Comparison of ENCODE assay signal across 22 cellular contexts in the genomic region with DNA sequence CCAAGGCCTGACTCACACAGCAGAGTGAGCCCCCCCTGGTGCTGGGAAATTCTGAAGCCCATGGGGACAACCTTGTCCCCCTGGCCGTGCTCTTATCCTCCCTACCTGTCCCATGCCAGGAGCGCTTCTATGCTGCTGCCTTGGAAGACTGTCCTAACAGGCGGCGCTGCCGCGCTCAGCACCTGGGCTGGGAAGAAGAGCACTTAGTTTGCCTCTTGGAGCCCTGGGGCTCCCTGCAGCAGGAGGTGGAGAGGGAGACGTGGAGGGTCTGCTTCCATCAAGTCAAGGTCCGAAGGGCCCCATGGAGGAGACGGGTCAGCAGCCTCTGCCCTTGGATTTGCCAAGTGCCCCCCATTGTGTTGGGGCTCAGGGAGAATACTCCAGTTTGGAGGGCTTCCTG.
"Had no signal": no experiment of that assay in that cellular context is flagged by ENCODE, and none has a peak within 500 bp of the region (broad histone marks: within the 10 kb centered on the region; RNA-seq: fewer than 3 reads in every experiment).

No MANE protein-coding gene starts in this region.

- H3K9me3 ChIP-seq: gastrocnemius medialis, upper lobe of right lung had no signal

- H3K27ac Mint-ChIP-seq: activated B cell treated with CpG ODN at 0.5 μM for 24 hours; activated naive CD4-positive, alpha-beta T cell treated with anti-CD3 and anti-CD28 coated beads, Interleukin-2, amount 10 ng/mL, durations not matched to agents 7 days and 5 days; activated naive CD8-positive, alpha-beta T cell treated with anti-CD3 and anti-CD28 coated beads, Interleukin-2, amount 50 U/mL, for 24 hours; stimulated activated effector memory CD8-positive, alpha-beta T cell treated with anti-CD3 and anti-CD28 coated beads, Interleukin-12 subunit alpha, Interleukin-12 subunit beta, amount 100 ng/mL, for 72 hours; stimulated activated naive CD8-positive, alpha-beta T cell treated with anti-CD3 and anti-CD28 coated beads, Interleukin-15, Interleukin-2, amounts not matched to agents 100 ng/mL and 50 ng/mL, for 24 hours; T-cell; T-helper 2 cell treated with Interferon-gamma antibody and Interleukin-4, amounts not matched to agents 5 μg/mL and 100 μg/mL, for 36 hours had no signal

- H3K27ac ChIP-seq: hepatocyte, upper lobe of right lung had no signal

- H3K4me2 ChIP-seq: hepatocyte had no signal

- ATAC-seq: activated naive CD8-positive, alpha-beta T cell treated with anti-CD3 and anti-CD28 coated beads, Interleukin-2, amount 50 U/mL, for 24 hours; left colon; naive thymus-derived CD8-positive, alpha-beta T cell; stimulated activated effector memory CD8-positive, alpha-beta T cell treated with anti-CD3 and anti-CD28 coated beads, Interleukin-12 subunit alpha, Interleukin-12 subunit beta, amount 100 ng/mL, for 72 hours; T-cell; upper lobe of right lung had no signal

- H3K36me3 ChIP-seq: gastrocnemius medialis, upper lobe of right lung had no signal

- DNase-seq: activated B cell treated with CpG ODN at 0.5 μM for 24 hours; activated gamma-delta T cell; activated naive CD4-positive, alpha-beta T cell treated with anti-CD3 and anti-CD28 coated beads, Interleukin-2, amount 10 ng/mL, durations not matched to agents 7 days and 5 days; activated naive CD8-positive, alpha-beta T cell treated with anti-CD3 and anti-CD28 coated beads, Interleukin-2, amount 50 U/mL, for 24 hours; amygdala; effector memory CD4-positive, alpha-beta T cell; erythroblast; gastrocnemius medialis; left colon; midbrain; naive thymus-derived CD8-positive, alpha-beta T cell; posterior cingulate gyrus; right cardiac atrium; stimulated activated CD4-positive, alpha-beta T cell treated with anti-CD3 and anti-CD28 coated beads, Interleukin-12 subunit alpha, Interleukin-12 subunit beta, amount 100 ng/mL, for 4 hours; stimulated activated CD4-positive, alpha-beta T cell treated with anti-CD3 and anti-CD28 coated beads, Interleukin-4, amount 100 ng/mL, for 1 hour; T-cell; upper lobe of right lung had no signal

- H2AFZ ChIP-seq: hepatocyte had no signal

- H3K4me3 Mint-ChIP-seq: activated B cell treated with CpG ODN at 0.5 μM for 24 hours; activated naive CD4-positive, alpha-beta T cell treated with anti-CD3 and anti-CD28 coated beads, Interleukin-2, amount 10 ng/mL, durations not matched to agents 7 days and 5 days; activated naive CD8-positive, alpha-beta T cell treated with anti-CD3 and anti-CD28 coated beads, Interleukin-2, amount 50 U/mL, for 24 hours; naive thymus-derived CD8-positive, alpha-beta T cell; neural crest cell; stimulated activated effector memory CD8-positive, alpha-beta T cell treated with anti-CD3 and anti-CD28 coated beads, Interleukin-12 subunit alpha, Interleukin-12 subunit beta, amount 100 ng/mL, for 72 hours; stimulated activated naive CD8-positive, alpha-beta T cell treated with anti-CD3 and anti-CD28 coated beads, Interleukin-15, Interleukin-2, amounts not matched to agents 100 ng/mL and 50 ng/mL, for 24 hours; T-cell; T-helper 2 cell treated with Interferon-gamma antibody and Interleukin-4, amounts not matched to agents 5 μg/mL and 100 μg/mL, for 36 hours had no signal

- H3K27me3 ChIP-seq: gastrocnemius medialis, hepatocyte, upper lobe of right lung had no signal

- H3K9me3 Mint-ChIP-seq: activated B cell treated with CpG ODN at 0.5 μM for 24 hours; activated naive CD4-positive, alpha-beta T cell treated with anti-CD3 and anti-CD28 coated beads, Interleukin-2, amount 10 ng/mL, durations not matched to agents 7 days and 5 days; activated naive CD8-positive, alpha-beta T cell treated with anti-CD3 and anti-CD28 coated beads, Interleukin-2, amount 50 U/mL, for 24 hours; naive thymus-derived CD8-positive, alpha-beta T cell; neural crest cell; stimulated activated effector memory CD8-positive, alpha-beta T cell treated with anti-CD3 and anti-CD28 coated beads, Interleukin-12 subunit alpha, Interleukin-12 subunit beta, amount 100 ng/mL, for 72 hours; stimulated activated naive CD8-positive, alpha-beta T cell treated with anti-CD3 and anti-CD28 coated beads, Interleukin-15, Interleukin-2, amounts not matched to agents 100 ng/mL and 50 ng/mL, for 24 hours; T-cell; T-helper 2 cell treated with Interferon-gamma antibody and Interleukin-4, amounts not matched to agents 5 μg/mL and 100 μg/mL, for 36 hours had no signal

- H3K36me3 Mint-ChIP-seq: activated naive CD4-positive, alpha-beta T cell treated with anti-CD3 and anti-CD28 coated beads, Interleukin-2, amount 10 ng/mL, durations not matched to agents 7 days and 5 days; naive thymus-derived CD8-positive, alpha-beta T cell; stimulated activated effector memory CD8-positive, alpha-beta T cell treated with anti-CD3 and anti-CD28 coated beads, Interleukin-12 subunit alpha, Interleukin-12 subunit beta, amount 100 ng/mL, for 72 hours; T-cell had no signal

- H3K4me3 ChIP-seq: gastrocnemius medialis, hepatocyte, upper lobe of right lung had no signal
